In genomic region chr2:48209214-48209885, GRCh38 we compare ENCODE assay signal across 11 cellular contexts.
DNase-seq lines count a peak whose midpoint lies in the region; ATAC-seq and TF ChIP-seq lines count a peak whose summit lies in the region.
"Had no signal": no experiment of that assay in that cellular context is flagged by ENCODE, and none has a peak within 500 bp of the region (broad histone marks: within the 10 kb centered on the region; RNA-seq: fewer than 3 reads in every experiment).

No MANE protein-coding gene starts in this region.

- no peak overlapping the region for H3K27ac Mint-ChIP-seq in progenitor cell of endocrine pancreas
- H3K27ac Mint-ChIP-seq in activated CD4-positive, alpha-beta T cell treated with anti-CD3 and anti-CD28 coated beads, Interleukin-2, amount 10 ng/mL, durations not matched to agents 24 days and 14 days, result no peak overlapping the region

- ATAC-seq in omental fat pad (ENCODE audit: low FRiP score) (peak; percentile 40), GM19351 (IDR thresholded peaks at IDR 0.05; ENCODE audit: unreplicated experiment) (no peak)
- ATAC-seq: left lung had no signal

- peaks cover 9% of the 10 kb centered on the region for H3K4me1 Mint-ChIP-seq in progenitor cell of endocrine pancreas (ENCODE audit: low read depth)
- no peaks in the 10 kb centered on the region for H3K4me1 Mint-ChIP-seq in activated CD4-positive, alpha-beta T cell treated with anti-CD3 and anti-CD28 coated beads, Interleukin-2, amount 10 ng/mL, durations not matched to agents 24 days and 14 days

- H3K9me3 Mint-ChIP-seq in progenitor cell of endocrine pancreas (ENCODE audit: low read depth), result peaks cover 3% of the 10 kb centered on the region
- peaks cover 8% of the 10 kb centered on the region for H3K9me3 Mint-ChIP-seq in activated CD4-positive, alpha-beta T cell treated with anti-CD3 and anti-CD28 coated beads, Interleukin-2, amount 10 ng/mL, durations not matched to agents 24 days and 14 days

- DNase-seq in ELR (ENCODE audit: low read depth) (peak; percentile 67), NCI-H226 (peak; percentile 70), epithelial cell of esophagus (ENCODE audit: low read depth) (peak; percentile 52), omental fat pad (ENCODE audit: low spot score) (no peak), SHP77 (lab: John Stamatoyannopoulos, UW) (no peak), progenitor cell of endocrine pancreas (ENCODE audit: low spot score, unreplicated experiment) (no peak)
- no peak for DNase-seq in activated CD4-positive, alpha-beta T cell treated with anti-CD3 and anti-CD28 coated beads, Interleukin-2, amount 10 ng/mL, durations not matched to agents 24 days and 14 days
- DNase-seq: activated naive CD4-positive, alpha-beta T cell; left lung; NCI-H526 had no signal

- no peak overlapping the region for H3K4me3 ChIP-seq in epithelial cell of esophagus (ENCODE audit: low read length)
- H3K4me3 ChIP-seq: left lung had no signal

- TF ChIP-seq CTCF in epithelial cell of esophagus (IDR thresholded peaks at IDR 0.05; ENCODE audit: insufficient read depth, low read depth, low read length, missing control alignments) (no peak), omental fat pad (IDR thresholded peaks at IDR 0.05) (no peak), progenitor cell of endocrine pancreas (IDR thresholded peaks at IDR 0.05; ENCODE audit: unreplicated experiment) (no peak)

- H3K4me3 Mint-ChIP-seq in progenitor cell of endocrine pancreas (ENCODE audit: low read depth), result no peak overlapping the region
- H3K4me3 Mint-ChIP-seq in activated CD4-positive, alpha-beta T cell treated with anti-CD3 and anti-CD28 coated beads, Interleukin-2, amount 10 ng/mL, durations not matched to agents 24 days and 14 days, result no peak overlapping the region

- H3K27me3 Mint-ChIP-seq in progenitor cell of endocrine pancreas, result no peaks in the 10 kb centered on the region
- no peaks in the 10 kb centered on the region for H3K27me3 Mint-ChIP-seq in activated CD4-positive, alpha-beta T cell treated with anti-CD3 and anti-CD28 coated beads, Interleukin-2, amount 10 ng/mL, durations not matched to agents 24 days and 14 days

- intact Hi-C loops in activated CD4-positive, alpha-beta T cell treated with anti-CD3 and anti-CD28 coated beads, Interleukin-2, amount 10 ng/mL, durations not matched to agents 24 days and 14 days (cut with micrococcal nuclease), result no loop called here

- no peaks in the 10 kb centered on the region for H3K36me3 Mint-ChIP-seq in progenitor cell of endocrine pancreas (ENCODE audit: insufficient read depth)
- H3K36me3 Mint-ChIP-seq in activated CD4-positive, alpha-beta T cell treated with anti-CD3 and anti-CD28 coated beads, Interleukin-2, amount 10 ng/mL, durations not matched to agents 24 days and 14 days (ENCODE audit: low read depth), result no peaks in the 10 kb centered on the region

Comparison
In these comparisons a context has a peak if more than half of its experiments do, and no peak if none do; other contexts are left out.
1. DNase-seq: peak in ELR (single experiment), NCI-H226 (single experiment) and epithelial cell of esophagus (single experiment); none in omental fat pad (single experiment), SHP77 (0 of 2), progenitor cell of endocrine pancreas (single experiment) and activated CD4-positive, alpha-beta T cell treated with anti-CD3 and anti-CD28 coated beads, Interleukin-2, amount 10 ng/mL, durations not matched to agents 24 days and 14 days (single experiment).